Comparison of ENCODE assay signal across 28 cellular contexts in the genomic region with DNA sequence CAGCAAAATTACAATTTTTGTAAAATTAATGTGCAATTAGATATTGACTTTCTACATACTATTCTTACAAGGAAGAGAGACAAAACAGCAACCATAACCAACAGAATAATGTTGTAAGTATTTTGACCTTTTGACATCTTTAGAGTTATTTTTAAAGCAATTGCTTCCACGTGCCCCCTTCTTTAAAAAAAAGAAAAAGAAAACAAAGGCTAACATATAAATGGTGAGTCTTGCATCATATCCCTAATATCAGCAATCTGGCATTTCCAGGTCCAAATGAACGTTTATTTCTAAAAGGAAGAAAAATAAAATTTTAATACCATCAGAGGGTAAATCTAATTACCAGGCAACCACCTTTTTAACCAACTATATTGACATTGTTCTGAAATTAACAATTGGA. TPM values are rescaled to one million over a fixed set of nuclear protein-coding genes. Genes with fewer than 3 reads are reported as not detected.
DNase-seq lines count a peak whose midpoint lies in the region; ATAC-seq and TF ChIP-seq lines count a peak whose summit lies in the region.
"Had no signal": no experiment of that assay in that cellular context is flagged by ENCODE, and none has a peak within 500 bp of the region (broad histone marks: within the 10 kb centered on the region; RNA-seq: fewer than 3 reads in every experiment).

No MANE protein-coding gene starts in this region.

- no peaks in the 10 kb centered on the region for H4K20me1 ChIP-seq in smooth muscle cell (ENCODE audit: low read depth)

- no peak overlapping the region for H3K4me3 Mint-ChIP-seq in CD8-positive, alpha-beta T cell
- H3K4me3 Mint-ChIP-seq: activated CD4-positive, alpha-beta T cell treated with anti-CD3 and anti-CD28 coated beads, Interleukin-2, amount 10 ng/mL, durations not matched to agents 24 days and 14 days; activated T-cell treated with anti-CD3 and anti-CD28 coated beads, Interleukin-2, amount 50 U/mL, for 24 hours; brain; CD14-positive monocyte; memory B cell; stimulated activated naive B cell treated with anti-CD40 and anti-IgM and Interleukin-4, amounts not matched to agents 10 μg/mL and 1 μg/mL and 100 μg/mL, for 72 hours had no signal

- in situ Hi-C loops in astrocyte of the spinal cord (cut with HindIII; ENCODE audit: low sequenced_read_pairs) = no loop called here

- no peaks in the 10 kb centered on the region for H3K9me3 Mint-ChIP-seq in CD8-positive, alpha-beta T cell
- H3K9me3 Mint-ChIP-seq: activated CD4-positive, alpha-beta T cell treated with anti-CD3 and anti-CD28 coated beads, Interleukin-2, amount 10 ng/mL, durations not matched to agents 24 days and 14 days; activated T-cell treated with anti-CD3 and anti-CD28 coated beads, Interleukin-2, amount 50 U/mL, for 24 hours; brain; memory B cell; stimulated activated naive B cell treated with anti-CD40 and anti-IgM and Interleukin-4, amounts not matched to agents 10 μg/mL and 1 μg/mL and 100 μg/mL, for 72 hours had no signal

- H3K27ac Mint-ChIP-seq in CD8-positive, alpha-beta T cell = no peak overlapping the region
- H3K27ac Mint-ChIP-seq: activated CD4-positive, alpha-beta T cell treated with anti-CD3 and anti-CD28 coated beads, Interleukin-2, amount 10 ng/mL, durations not matched to agents 24 days and 14 days; activated T-cell treated with anti-CD3 and anti-CD28 coated beads, Interleukin-2, amount 50 U/mL, for 24 hours; CD14-positive monocyte; memory B cell; stimulated activated naive B cell treated with anti-CD40 and anti-IgM and Interleukin-4, amounts not matched to agents 10 μg/mL and 1 μg/mL and 100 μg/mL, for 72 hours had no signal

- no peaks in the 10 kb centered on the region for H3K36me3 ChIP-seq in smooth muscle cell (ENCODE audit: low read depth)
- H3K36me3 ChIP-seq in CD8-positive, alpha-beta T cell (ENCODE audit: insufficient read depth, low read length) = no peaks in the 10 kb centered on the region
- H3K36me3 ChIP-seq: sigmoid colon, upper lobe of right lung had no signal

- H3K27me3 Mint-ChIP-seq in CD8-positive, alpha-beta T cell (ENCODE audit: low read depth) = no peaks in the 10 kb centered on the region
- H3K27me3 Mint-ChIP-seq: activated CD4-positive, alpha-beta T cell treated with anti-CD3 and anti-CD28 coated beads, Interleukin-2, amount 10 ng/mL, durations not matched to agents 24 days and 14 days; activated T-cell treated with anti-CD3 and anti-CD28 coated beads, Interleukin-2, amount 50 U/mL, for 24 hours; brain; stimulated activated naive B cell treated with anti-CD40 and anti-IgM and Interleukin-4, amounts not matched to agents 10 μg/mL and 1 μg/mL and 100 μg/mL, for 72 hours had no signal

- CTCF ChIA-PET in CD8-positive, alpha-beta T cell (lab: Charles Lee) = no interaction called here

- H3K27me3 ChIP-seq in smooth muscle cell (ENCODE audit: low read depth) = no peaks in the 10 kb centered on the region
- no peaks in the 10 kb centered on the region for H3K27me3 ChIP-seq in CD8-positive, alpha-beta T cell (ENCODE audit: insufficient read depth, low read length)
- H3K27me3 ChIP-seq: sigmoid colon, upper lobe of right lung had no signal

- POLR2A ChIA-PET in CD8-positive, alpha-beta T cell (lab: Charles Lee) = no interaction called here

- H3K9me3 ChIP-seq in smooth muscle cell (replicated peaks; ENCODE audit: low read depth) = no peaks in the 10 kb centered on the region
- H3K9me3 ChIP-seq in CD8-positive, alpha-beta T cell (ENCODE audit: low read length) = no peaks in the 10 kb centered on the region
- H3K9me3 ChIP-seq: sigmoid colon, upper lobe of right lung had no signal

- H3K4me3 ChIP-seq in astrocyte of the spinal cord (ENCODE audit: low read depth, low read length) (no peak overlapping the region), fibroblast of the aortic adventitia (ENCODE audit: low read depth, low read length) (no peak overlapping the region), smooth muscle cell (no peak overlapping the region)
- no peak overlapping the region for H3K4me3 ChIP-seq in CD8-positive, alpha-beta T cell (ENCODE audit: low read depth, low read length)
- H3K4me3 ChIP-seq: sigmoid colon, upper lobe of right lung had no signal

- no peaks in the 10 kb centered on the region for H3F3A ChIP-seq in smooth muscle cell (ENCODE audit: low read depth)

- no peaks in the 10 kb centered on the region for H3K36me3 Mint-ChIP-seq in CD8-positive, alpha-beta T cell
- H3K36me3 Mint-ChIP-seq: brain; CD14-positive monocyte; memory B cell; stimulated activated naive B cell treated with anti-CD40 and anti-IgM and Interleukin-4, amounts not matched to agents 10 μg/mL and 1 μg/mL and 100 μg/mL, for 72 hours had no signal

- no peaks in the 10 kb centered on the region for H3K4me1 Mint-ChIP-seq in CD8-positive, alpha-beta T cell (ENCODE audit: low read depth)
- H3K4me1 Mint-ChIP-seq: activated CD4-positive, alpha-beta T cell treated with anti-CD3 and anti-CD28 coated beads, Interleukin-2, amount 10 ng/mL, durations not matched to agents 24 days and 14 days; brain; CD14-positive monocyte; memory B cell; stimulated activated naive B cell treated with anti-CD40 and anti-IgM and Interleukin-4, amounts not matched to agents 10 μg/mL and 1 μg/mL and 100 μg/mL, for 72 hours had no signal

- no peak overlapping the region for H3K27ac ChIP-seq in smooth muscle cell (ENCODE audit: low read depth)
- H3K27ac ChIP-seq in CD8-positive, alpha-beta T cell (ENCODE audit: low read depth, low read length) = no peak overlapping the region
- H3K27ac ChIP-seq: epithelial cell of prostate, KMS-11, sigmoid colon, upper lobe of right lung, VCaP had no signal

- intact Hi-C loops in CD8-positive, alpha-beta T cell (cut with DNase I, micrococcal nuclease) = no loop called here

- WGBS in smooth muscle cell (ENCODE audit: low lambda C conversion rate) = 76% methylated on average over 2 of the region's 2 CpGs

- H2AFZ ChIP-seq in smooth muscle cell (ENCODE audit: low read depth) = peak overlapping the region; percentile 32

- TF ChIP-seq CTCF in astrocyte of the spinal cord (IDR thresholded peaks at IDR 0.05; ENCODE audit: low read depth, low read length) (no peak), fibroblast of the aortic adventitia (IDR thresholded peaks at IDR 0.05; ENCODE audit: insufficient read depth, low read length) (no peak), smooth muscle cell (IDR thresholded peaks at IDR 0.05; ENCODE audit: borderline replicate concordance, insufficient read depth, poor library complexity, severe bottlenecking) (no peak)
- TF ChIP-seq CTCF in CD8-positive, alpha-beta T cell (IDR thresholded peaks at IDR 0.05) = no peak

- no peaks in the 10 kb centered on the region for H3K79me2 ChIP-seq in smooth muscle cell (ENCODE audit: low read depth)

- DNase-seq in HCEC 1CT = peak; percentile 23
- DNase-seq in astrocyte of the spinal cord (ENCODE audit: low read depth, low spot score) = peak; percentile 13
- peak; percentile 57 for DNase-seq in fibroblast of the aortic adventitia (ENCODE audit: low read depth)
- DNase-seq in smooth muscle cell (lab: John Stamatoyannopoulos, UW; ENCODE audit: unreplicated experiment) = no peak
- no peak for DNase-seq in ureter (ENCODE audit: low spot score)
- no peak for DNase-seq in COR-L47 (lab: John Stamatoyannopoulos, UW)
- no peak for DNase-seq in CD8-positive, alpha-beta T cell
- DNase-seq: activated CD4-positive, alpha-beta T cell treated with anti-CD3 and anti-CD28 coated beads, Interleukin-2, amount 10 ng/mL, durations not matched to agents 24 days and 14 days; activated gamma-delta T cell treated with Interleukin-2 at 50 U/mL for 16 hours; activated T-cell treated with anti-CD3 and anti-CD28 coated beads, Interleukin-2, amount 50 U/mL, for 24 hours; effector CD4-positive, alpha-beta T cell; left colon; NCI-H1417 treated with DMSO at 0.1 percent for 48 hours; NCI-H2081; NCI-H82; sigmoid colon; stimulated activated CD4-positive, alpha-beta T cell treated with anti-CD3 and anti-CD28 coated beads, Interleukin-15, amount 100 ng/mL, for 24 hours; stimulated activated naive B cell treated with anti-CD40 and anti-IgM and Interleukin-4, amounts not matched to agents 10 μg/mL and 1 μg/mL and 100 μg/mL, for 72 hours; upper lobe of right lung had no signal

- H3K4me1 ChIP-seq in smooth muscle cell (ENCODE audit: low read depth) = no peaks in the 10 kb centered on the region
- H3K4me1 ChIP-seq in CD8-positive, alpha-beta T cell (ENCODE audit: insufficient read depth, low read length) = no peaks in the 10 kb centered on the region
- H3K4me1 ChIP-seq: upper lobe of right lung had no signal

- ATAC-seq in CD8-positive, alpha-beta T cell = no peak
- ATAC-seq: left colon; stimulated activated naive B cell treated with anti-CD40 and anti-IgM and Interleukin-4, amounts not matched to agents 10 μg/mL and 1 μg/mL and 100 μg/mL, for 72 hours; upper lobe of right lung had no signal

- H3K9ac ChIP-seq in smooth muscle cell (ENCODE audit: low read depth) = no peak overlapping the region
- H3K9ac ChIP-seq: KMS-11 had no signal

- no peak overlapping the region for H3K4me2 ChIP-seq in smooth muscle cell
- H3K4me2 ChIP-seq: KMS-11 had no signal

RNA-seq across cellular contexts. Expression of gene STRIT1, which starts 19.3 kb away (rescaled TPM):
- total RNA-seq in fibroblast of the aortic adventitia (ENCODE audit: low replicate concordance) (not detected in 2 replicates), smooth muscle cell (not detected in 2 replicates), ureter (not detected)
- polyA plus RNA-seq in smooth muscle cell = not detected in 2 replicates
- total RNA-seq in CD8-positive, alpha-beta T cell = not detected
- total RNA-seq: activated CD4-positive, alpha-beta T cell treated with anti-CD3 and anti-CD28 coated beads, Interleukin-2, amount 10 ng/mL, durations not matched to agents 24 days and 14 days; Daoy; left colon; posterior vena cava; sigmoid colon; T-helper 2 cell treated with Interferon-gamma antibody and Interleukin-4, amounts not matched to agents 100 ng/mL and 5 ng/mL, for 36 hours; upper lobe of right lung had no signal
- polyA plus RNA-seq: CD14-positive monocyte had no signal

Comparison
In these comparisons a context has a peak if more than half of its experiments do, and no peak if none do; other contexts are left out.
1. DNase-seq: peak in HCEC 1CT (single experiment), astrocyte of the spinal cord (single experiment) and fibroblast of the aortic adventitia (single experiment); none in smooth muscle cell (single experiment), ureter (single experiment), COR-L47 (single experiment) and CD8-positive, alpha-beta T cell (0 of 7).